Comparison of ENCODE assay signal across 24 cellular contexts in genomic region chrX:27254663-27255062, GRCh38.
"Had no signal": no experiment of that assay in that cellular context is flagged by ENCODE, and none has a peak within 500 bp of the region (broad histone marks: within the 10 kb centered on the region; RNA-seq: fewer than 3 reads in every experiment).

No MANE protein-coding gene starts in this region.

- DNase-seq: activated CD4-positive, alpha-beta memory T cell treated with anti-CD3 and anti-CD28 coated beads, Interleukin-2, amount 10 ng/mL, durations not matched to agents 7 days and 5 days; activated CD4-positive, alpha-beta T cell treated with anti-CD3 and anti-CD28 coated beads for 48 hours; activated CD4-positive, CD25-positive, alpha-beta regulatory T cell; activated CD8-positive, alpha-beta memory T cell treated with anti-CD3 and anti-CD28 coated beads, Interleukin-2, amount 10 ng/mL, durations not matched to agents 7 days and 5 days; activated naive CD4-positive, alpha-beta T cell; activated naive CD8-positive, alpha-beta T cell treated with anti-CD3 and anti-CD28 coated beads for 36 hours; activated T-cell treated with anti-CD3 and anti-CD28 coated beads, Interleukin-2, amount 50 U/mL, for 1 hour; amniotic stem cell; dermis blood vessel endothelial cell; effector memory CD4-positive, alpha-beta T cell; immature natural killer cell; mesendoderm; naive thymus-derived CD8-positive, alpha-beta T cell; stimulated activated CD4-positive, alpha-beta T cell treated with anti-CD3 and anti-CD28 coated beads, Interleukin-12 subunit alpha, Interleukin-12 subunit beta, amount 100 ng/mL, for 4 hours; stimulated activated CD4-positive, alpha-beta T cell treated with anti-CD3 and anti-CD28 coated beads, Interleukin-1b, Interleukin-23, amount 100 ng/mL, for 48 hours; stimulated activated CD8-positive, alpha-beta memory T cell treated with anti-CD3 and anti-CD28 coated beads, Interleukin-4, amount 100 ng/mL, for 48 hours; stimulated activated naive CD4-positive, alpha-beta T cell treated with Interleukin-2 at 50 U/mL for 16 hours; uterus had no signal

- H3K4me3 ChIP-seq: cardiac muscle cell, esophagus muscularis mucosa, prostate gland, right atrium auricular region, tibial nerve, uterus had no signal

- H3K9me3 ChIP-seq: esophagus muscularis mucosa, prostate gland, tibial nerve, uterus had no signal

- H3K27me3 ChIP-seq: cardiac muscle cell, esophagus muscularis mucosa, right atrium auricular region, tibial nerve, uterus had no signal

- H3K27ac ChIP-seq: cardiac muscle cell, esophagus muscularis mucosa, prostate gland, right atrium auricular region, tibial nerve, uterus had no signal

- ATAC-seq: activated CD8-positive, alpha-beta memory T cell treated with anti-CD3 and anti-CD28 coated beads, Interleukin-2, amount 10 ng/mL, durations not matched to agents 7 days and 5 days; activated T-helper 17 cell treated with anti-CD3 and anti-CD28 coated beads, Interleukin-2, amount 50 U/mL, for 72 hours; naive thymus-derived CD8-positive, alpha-beta T cell had no signal

- H3K36me3 ChIP-seq: cardiac muscle cell, esophagus muscularis mucosa, prostate gland, right atrium auricular region, tibial nerve, uterus had no signal

- H3K4me1 ChIP-seq: esophagus muscularis mucosa, prostate gland, right atrium auricular region, tibial nerve, uterus had no signal
